ENCODE assay signal across 9 cellular contexts in the genomic region with DNA sequence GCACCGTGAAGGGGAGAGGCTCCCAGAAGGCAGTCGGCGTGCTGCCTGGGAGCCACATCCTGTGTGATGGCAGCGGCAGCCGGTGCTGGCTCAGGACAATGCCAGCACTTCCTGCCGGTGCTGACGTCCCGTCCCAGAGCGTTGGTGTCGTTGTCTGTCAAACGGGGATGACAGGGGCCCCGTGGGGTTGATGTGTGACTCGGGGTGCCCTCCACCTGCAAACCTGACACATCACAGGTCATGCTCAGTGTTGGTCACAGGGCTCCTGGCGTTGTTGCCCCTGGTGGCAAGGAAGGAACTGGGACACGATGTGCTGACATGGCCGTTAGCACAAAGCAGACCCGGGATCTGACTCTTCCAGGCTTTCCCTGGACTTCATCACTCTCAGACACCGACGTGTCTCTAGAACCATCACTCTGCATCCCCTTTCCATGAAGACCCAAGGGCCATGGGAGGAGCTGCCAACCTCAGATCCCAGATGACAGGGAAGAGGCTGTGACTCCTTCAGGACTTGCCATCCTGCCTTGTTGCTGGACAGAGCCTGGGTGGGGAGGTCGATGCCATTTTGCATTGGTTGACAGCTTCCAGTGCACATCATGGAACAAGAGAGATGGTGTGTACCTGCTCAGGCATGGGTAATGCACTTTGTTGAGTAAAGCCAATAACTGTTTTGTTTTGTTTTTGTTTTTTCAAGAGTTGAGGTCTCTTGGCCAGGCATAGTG. TPM values are rescaled to one million over a fixed set of nuclear protein-coding genes. Genes with fewer than 3 reads are reported as not detected.
DNase-seq lines count a peak whose midpoint lies in the region; ATAC-seq and TF ChIP-seq lines count a peak whose summit lies in the region.
"Had no signal": no experiment of that assay in that cellular context is flagged by ENCODE, and none has a peak within 500 bp of the region (broad histone marks: within the 10 kb centered on the region; RNA-seq: fewer than 3 reads in every experiment).

No MANE protein-coding gene starts in this region.

- no peaks in the 10 kb centered on the region for H3K36me3 ChIP-seq in HEK293 (ENCODE audit: control insufficient read depth in 2 of 2, insufficient read depth in 1 of 2, low read length in 2 of 2)
- H3K36me3 ChIP-seq in prostate gland, result no peaks in the 10 kb centered on the region

- 28% methylated on average over 14 of the region's 20 CpGs for WGBS in prostate gland

- H3K9me3 Mint-ChIP-seq in activated CD4-positive, alpha-beta memory T cell treated with anti-CD3 and anti-CD28 coated beads for 36 hours, result no peaks in the 10 kb centered on the region
- H3K9me3 Mint-ChIP-seq in endothelial cell (ENCODE audit: unreplicated experiment), result no peaks in the 10 kb centered on the region

- H3K9me3 ChIP-seq in HEK293 (ENCODE audit: control insufficient read depth, insufficient read depth, low read depth, low read length), result no peaks in the 10 kb centered on the region
- H3K9me3 ChIP-seq in prostate gland, result no peaks in the 10 kb centered on the region

- TF ChIP-seq CTCF in HEK293 (tag by site-specific recombination; IDR thresholded peaks at IDR 0.05), result 0 out of 2 replicates have a peak, but pooled peaks have one; percentile 8
- TF ChIP-seq CTCF in endothelial cell (IDR thresholded peaks at IDR 0.05; ENCODE audit: unreplicated experiment), result no peak
- TF ChIP-seq CTCF in prostate gland (IDR thresholded peaks at IDR 0.05), result no peak

- H3K4me3 ChIP-seq in HEK293 (ENCODE audit: low read depth, low read length), result no peak overlapping the region
- no peak overlapping the region for H3K4me3 ChIP-seq in prostate gland

- intact Hi-C loops in activated CD4-positive, alpha-beta memory T cell treated with anti-CD3 and anti-CD28 coated beads for 36 hours (cut with micrococcal nuclease), result loop anchor here (2.0 kb wide), 1 partner anchor 32 kb away; no protein-coding TSS in a partner anchor
- intact Hi-C loops in prostate gland (cut with DNase I), result no loop called here

- ATAC-seq in GM21723 (IDR thresholded peaks at IDR 0.05; ENCODE audit: unreplicated experiment), result no peak
- ATAC-seq in GM18502 (IDR thresholded peaks at IDR 0.05; ENCODE audit: poor library complexity, unreplicated experiment), result no peak

- peaks cover 2% of the 10 kb centered on the region for H3K27me3 Mint-ChIP-seq in activated CD4-positive, alpha-beta memory T cell treated with anti-CD3 and anti-CD28 coated beads for 36 hours
- peaks cover 8% of the 10 kb centered on the region for H3K27me3 Mint-ChIP-seq in endothelial cell (ENCODE audit: unreplicated experiment)

- POLR2A ChIA-PET in HEK293 (lab: Yijun Ruan, JAX), result interaction anchor here (0.5 to 0.6 kb wide), 3 partner anchors 31 to 474 kb away, joined by 3 to 11 read pairs (median 5); no protein-coding TSS in a partner anchor
- POLR2A ChIA-PET in activated CD4-positive, alpha-beta memory T cell treated with anti-CD3 and anti-CD28 coated beads for 36 hours (lab: Charles Lee), result no interaction called here

- H3K27ac ChIP-seq in HEK293 (ENCODE audit: extremely low read depth, low read depth, low read length) (no peak overlapping the region), prostate gland (no peak overlapping the region)

- CTCF ChIA-PET in HEK293 (lab: Yijun Ruan, JAX), result interaction anchor here (1.0 to 1.9 kb wide), 2 partner anchors 25 to 27 kb away, joined by 3 to 6 read pairs; no protein-coding TSS in a partner anchor
- CTCF ChIA-PET in activated CD4-positive, alpha-beta memory T cell treated with anti-CD3 and anti-CD28 coated beads for 36 hours (lab: Charles Lee), result interaction anchor here (1.0 kb wide), 1 partner anchor 41 kb away, joined by 4 read pairs; no protein-coding TSS in a partner anchor

- H3K4me1 Mint-ChIP-seq in activated CD4-positive, alpha-beta memory T cell treated with anti-CD3 and anti-CD28 coated beads for 36 hours (ENCODE audit: low read depth), result peaks cover 10% of the 10 kb centered on the region
- H3K4me1 Mint-ChIP-seq in endothelial cell (ENCODE audit: unreplicated experiment), result peaks cover 26% of the 10 kb centered on the region

- peak overlapping the region; percentile 35 for H3K4me3 Mint-ChIP-seq in activated CD4-positive, alpha-beta memory T cell treated with anti-CD3 and anti-CD28 coated beads for 36 hours
- H3K4me3 Mint-ChIP-seq in endothelial cell (ENCODE audit: unreplicated experiment), result no peak overlapping the region

- peak; percentile 87 for DNase-seq in activated CD4-positive, alpha-beta memory T cell treated with anti-CD3 and anti-CD28 coated beads for 36 hours
- DNase-seq in endothelial cell (ENCODE audit: low spot score) (no peak), OCI-M2 (lab: John Stamatoyannopoulos, UW; ENCODE audit: unreplicated experiment) (no peak), prostate gland (ENCODE audit: low spot score) (no peak)
- peak; percentile 2 for DNase-seq in stimulated activated CD8-positive, alpha-beta memory T cell treated with anti-CD3 and anti-CD28 coated beads, Interleukin-15, amount 100 ng/mL, for 1 hour (ENCODE audit: low read depth)

- H3K4me1 ChIP-seq in HEK293 (ENCODE audit: control insufficient read depth, insufficient read depth, low read length) (no peaks in the 10 kb centered on the region), prostate gland (replicated peaks) (no peaks in the 10 kb centered on the region)

- no peaks in the 10 kb centered on the region for H3K36me3 Mint-ChIP-seq in activated CD4-positive, alpha-beta memory T cell treated with anti-CD3 and anti-CD28 coated beads for 36 hours
- H3K36me3 Mint-ChIP-seq in endothelial cell (ENCODE audit: low read depth, unreplicated experiment), result peaks cover 4% of the 10 kb centered on the region

- H3K27ac Mint-ChIP-seq in activated CD4-positive, alpha-beta memory T cell treated with anti-CD3 and anti-CD28 coated beads for 36 hours, result peak overlapping the region; percentile 25
- H3K27ac Mint-ChIP-seq in endothelial cell (ENCODE audit: unreplicated experiment), result peak overlapping the region; percentile 48

- no peaks in the 10 kb centered on the region for H3K27me3 ChIP-seq in prostate gland (replicated peaks; ENCODE audit: insufficient read depth)

- TF ChIP-seq POLR2A in prostate gland (IDR thresholded peaks at IDR 0.05), result no peak

TF ChIP-seq in HEK293, 187 proteins besides CTCF, POLR2A, EP300 and RAD21 (continues in another document):
- no peak for TF ChIP-seq ZBTB17 (tag by site-specific recombination; IDR thresholded peaks at IDR 0.05)
- TF ChIP-seq ZNF701 (tag by site-specific recombination; IDR thresholded peaks at IDR 0.05), result no peak
- TF ChIP-seq, protein P1, sequence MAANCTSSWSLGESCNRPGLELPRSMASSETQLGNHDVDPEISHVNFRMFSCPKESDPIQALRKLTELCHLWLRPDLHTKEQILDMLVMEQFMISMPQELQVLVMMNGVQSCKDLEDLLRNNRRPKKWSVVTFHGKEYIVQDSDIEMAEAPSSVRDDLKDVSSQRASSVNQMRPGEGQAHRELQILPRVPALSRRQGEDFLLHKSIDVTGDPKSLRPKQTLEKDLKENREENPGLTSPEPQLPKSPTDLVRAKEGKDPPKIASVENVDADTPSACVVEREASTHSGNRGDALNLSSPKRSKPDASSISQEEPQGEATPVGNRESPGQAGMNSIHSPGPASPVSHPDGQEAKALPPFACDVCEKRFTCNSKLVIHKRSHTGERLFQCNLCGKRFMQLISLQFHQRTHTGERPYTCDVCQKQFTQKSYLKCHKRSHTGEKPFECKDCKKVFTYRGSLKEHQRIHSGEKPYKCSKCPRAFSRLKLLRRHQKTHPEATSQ (tag by site-specific recombination; IDR thresholded peaks at IDR 0.05), result no peak
- TF ChIP-seq ZNF610 (tag by site-specific recombination; IDR thresholded peaks at IDR 0.05; ENCODE audit: borderline replicate concordance), result no peak
- TF ChIP-seq ZNF561 (tag by site-specific recombination; IDR thresholded peaks at IDR 0.05; ENCODE audit: borderline replicate concordance), result no peak
- TF ChIP-seq, protein P2, sequence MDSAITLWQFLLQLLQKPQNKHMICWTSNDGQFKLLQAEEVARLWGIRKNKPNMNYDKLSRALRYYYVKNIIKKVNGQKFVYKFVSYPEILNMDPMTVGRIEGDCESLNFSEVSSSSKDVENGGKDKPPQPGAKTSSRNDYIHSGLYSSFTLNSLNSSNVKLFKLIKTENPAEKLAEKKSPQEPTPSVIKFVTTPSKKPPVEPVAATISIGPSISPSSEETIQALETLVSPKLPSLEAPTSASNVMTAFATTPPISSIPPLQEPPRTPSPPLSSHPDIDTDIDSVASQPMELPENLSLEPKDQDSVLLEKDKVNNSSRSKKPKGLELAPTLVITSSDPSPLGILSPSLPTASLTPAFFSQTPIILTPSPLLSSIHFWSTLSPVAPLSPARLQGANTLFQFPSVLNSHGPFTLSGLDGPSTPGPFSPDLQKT (IDR thresholded peaks at IDR 0.05; ENCODE audit: borderline replicate concordance, low read depth, low read length), result no peak
- no peak for TF ChIP-seq ZNF596 (tag by site-specific recombination; IDR thresholded peaks at IDR 0.05)
- TF ChIP-seq ZNF600 (tag by site-specific recombination; IDR thresholded peaks at IDR 0.05), result peak; percentile 67

RNA-seq across cellular contexts. Expression of a gene that starts 21.5 kb away (rescaled TPM):
- not detected for total RNA-seq in activated CD4-positive, alpha-beta memory T cell treated with anti-CD3 and anti-CD28 coated beads for 36 hours
- 4.9 TPM for total RNA-seq in endothelial cell (ENCODE audit: unreplicated experiment)
- 10 to 100 TPM in 1 of 2 donors, 1 to 10 TPM in 1; 2.0 to 32.5 TPM for total RNA-seq in prostate gland
- total RNA-seq: T-helper 1 cell treated with Interleukin-12 subunit alpha and Interleukin-12 subunit beta and Interleukin-4 antibody, amounts not matched to agents 30 ng/mL and 1 ng/mL, for 36 hours had no signal

RNA-seq across cellular contexts. Expression of a gene that starts 34.7 kb away (rescaled TPM):
- total RNA-seq in activated CD4-positive, alpha-beta memory T cell treated with anti-CD3 and anti-CD28 coated beads for 36 hours, result 10 to 100 TPM; 34.0 to 36.2 TPM
- total RNA-seq in endothelial cell (ENCODE audit: unreplicated experiment), result 73.4 TPM
- 10 to 100 TPM in 1 of 2 donors, under 1 TPM in 1; 0.73 to 16.4 TPM for total RNA-seq in prostate gland

Comparison
In these comparisons a context has a peak if more than half of its experiments do, and no peak if none do; other contexts are left out.
1. DNase-seq: peak in activated CD4-positive, alpha-beta memory T cell treated with anti-CD3 and anti-CD28 coated beads for 36 hours (single experiment) and stimulated activated CD8-positive, alpha-beta memory T cell treated with anti-CD3 and anti-CD28 coated beads, Interleukin-15, amount 100 ng/mL, for 1 hour (single experiment); none in endothelial cell (single experiment), OCI-M2 (single experiment) and prostate gland (single experiment).